ENCODE assay signal across 8 cellular contexts in the genomic region with DNA sequence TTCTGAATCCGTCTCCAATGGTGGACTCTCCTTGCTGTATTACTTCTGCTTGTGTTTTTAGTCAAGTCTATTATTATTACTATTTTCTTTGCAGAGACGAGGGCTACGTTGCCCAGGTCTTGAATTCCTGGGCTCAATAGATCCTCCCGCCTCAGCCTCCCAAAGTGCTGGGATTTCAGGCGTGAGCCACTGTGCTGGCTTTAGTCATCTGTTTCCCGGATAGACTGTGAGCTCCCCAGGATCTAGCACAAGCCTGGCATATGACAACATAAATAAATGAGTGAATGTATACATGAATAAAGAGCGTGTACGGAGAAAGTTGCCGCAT. TPM values are rescaled to one million over a fixed set of nuclear protein-coding genes. Genes with fewer than 3 reads are reported as not detected.
DNase-seq lines count a peak whose midpoint lies in the region; ATAC-seq, FAIRE-seq and TF ChIP-seq lines count a peak whose summit lies in the region.

No MANE protein-coding gene starts in this region.

- DNase-seq in BJ (ENCODE audit: low read depth) (no peak), astrocyte (ENCODE audit: low read depth) (no peak), lower lobe of right lung (no peak), aorta (no peak), A172 (ENCODE audit: low spot score) (no peak), HCEC 1CT (no peak), medulla oblongata (ENCODE audit: extremely low spot score) (no peak)

- no peak for FAIRE-seq in astrocyte (lab: Jason Lieb, UNC)

- H3K9ac ChIP-seq in astrocyte (ENCODE audit: low read length), result peak overlapping the region; percentile 94

- no peaks in the 10 kb centered on the region for H3K9me3 ChIP-seq in astrocyte (ENCODE audit: insufficient read depth, low read depth, low read length)
- no peaks in the 10 kb centered on the region for H3K9me3 ChIP-seq in lower lobe of right lung
- no peaks in the 10 kb centered on the region for H3K9me3 ChIP-seq in aorta (ENCODE audit: control insufficient read depth, low read length)

- H3K36me3 ChIP-seq in BJ (ENCODE audit: control insufficient read depth, insufficient read depth, low read length), result no peaks in the 10 kb centered on the region
- H3K36me3 ChIP-seq in astrocyte (ENCODE audit: insufficient read depth, low read length), result no peaks in the 10 kb centered on the region
- H3K36me3 ChIP-seq in lower lobe of right lung, result no peaks in the 10 kb centered on the region
- H3K36me3 ChIP-seq in aorta (ENCODE audit: control insufficient read depth in 1 of 2, insufficient read depth in 2 of 2, low read length in 1 of 2), result no peaks in the 10 kb centered on the region

- H3K27ac ChIP-seq in astrocyte (ENCODE audit: low read depth, low read length) (peak overlapping the region; percentile 50), lower lobe of right lung (peak overlapping the region; percentile 81), aorta (ENCODE audit: low read depth in 1 of 2, low read length in 2 of 2) (peak overlapping the region in 1 of 2 donors; percentile 7)

- TF ChIP-seq CTCF in BJ (IDR thresholded peaks at IDR 0.05; ENCODE audit: insufficient read depth, low read depth, low read length) (no peak), astrocyte (IDR thresholded peaks at IDR 0.05; ENCODE audit: insufficient read depth, low read depth, low read length) (no peak), lower lobe of right lung (IDR thresholded peaks at IDR 0.05) (no peak)

- ATAC-seq in HG02943 (IDR thresholded peaks at IDR 0.05; ENCODE audit: low read depth, unreplicated experiment) (peak; percentile 35), lower lobe of right lung (peak; percentile 48 to 53), aorta (ENCODE audit: low FRiP score) (peak; percentile 33)

- no peaks in the 10 kb centered on the region for H3K9me3 Mint-ChIP-seq in astrocyte (ENCODE audit: unreplicated experiment)

- H3K27me3 ChIP-seq in BJ (ENCODE audit: control insufficient read depth, insufficient read depth, low read length) (no peaks in the 10 kb centered on the region), astrocyte (ENCODE audit: insufficient read depth, low read length) (no peaks in the 10 kb centered on the region), lower lobe of right lung (ENCODE audit: low read depth) (no peaks in the 10 kb centered on the region), aorta (ENCODE audit: control insufficient read depth in 1 of 2, insufficient read depth in 2 of 2, low read length in 1 of 2) (no peaks in the 10 kb centered on the region)

- peaks cover 8% of the 10 kb centered on the region for H3K4me1 Mint-ChIP-seq in astrocyte (ENCODE audit: low read depth, unreplicated experiment)

- WGBS in aorta, 2 donors, result 13 to 14% methylated on average over 9 of the region's 9 CpGs

- H3K27ac Mint-ChIP-seq in astrocyte (ENCODE audit: unreplicated experiment), result peak overlapping the region; percentile 73

- peak overlapping the region; percentile 99 for H2AFZ ChIP-seq in astrocyte (ENCODE audit: low read depth, low read length)

- no peaks in the 10 kb centered on the region for H3K27me3 Mint-ChIP-seq in astrocyte (ENCODE audit: low read depth, unreplicated experiment)

- no peaks in the 10 kb centered on the region for H3K36me3 Mint-ChIP-seq in astrocyte (ENCODE audit: low read depth, unreplicated experiment)

- H3K4me1 ChIP-seq in astrocyte (ENCODE audit: insufficient read depth, low read length) (peaks cover 11% of the 10 kb centered on the region), lower lobe of right lung (peaks cover 21% of the 10 kb centered on the region), aorta (ENCODE audit: control insufficient read depth in 1 of 2, insufficient read depth in 2 of 2, low read length in 2 of 2) (no peaks in the 10 kb centered on the region)

- H3K4me2 ChIP-seq in astrocyte (ENCODE audit: low read length), result peak overlapping the region; percentile 95

- peaks cover 28% of the 10 kb centered on the region for H4K20me1 ChIP-seq in astrocyte (ENCODE audit: insufficient read depth, low read length)

- intact Hi-C loops in lower lobe of right lung (cut with DNase I) (no loop called here), aorta (cut with DNase I) (no loop called here)

- peak overlapping the region; percentile 99 for H3K4me3 Mint-ChIP-seq in astrocyte (ENCODE audit: unreplicated experiment)

- H3K79me2 ChIP-seq in astrocyte (ENCODE audit: insufficient read depth, low read length), result peaks cover 46% of the 10 kb centered on the region

- POLR2A ChIA-PET in BJ (lab: Charles Lee), result no interaction called here

- CTCF ChIA-PET in BJ (lab: Yijun Ruan, JAX), result interaction anchor here (1.0 to 5.3 kb wide), 5 partner anchors 9 to 146 kb away, joined by 3 to 29 read pairs (median 4); partner anchors contain the start of genes CAMLG and PCBD2

- H3K4me3 ChIP-seq in BJ (ENCODE audit: low read depth, low read length) (peak overlapping the region; percentile 82), astrocyte (ENCODE audit: insufficient read depth, low read depth, low read length) (peak overlapping the region; percentile 94), lower lobe of right lung (peak overlapping the region; percentile 93), aorta (ENCODE audit: low read length in 2 of 2) (peak overlapping the region in 1 of 2 donors; percentile 22)

RNA-seq across cellular contexts. Expression of gene DDX46, which starts 0.4 kb away (rescaled TPM):
- polyA plus RNA-seq in BJ (2011; rRNA removed) (19.4 and 27.2 TPM in 2 replicates), aorta (10 to 100 TPM; 18.3 to 29.0 TPM)
- 15.0 and 20.3 TPM in 2 replicates for polyA minus RNA-seq in BJ (2011; rRNA and poly(A)+ RNA removed)
- total RNA-seq in astrocyte (43.6 and 46.2 TPM in 2 replicates), lower lobe of right lung (43.3 TPM), aorta (10 to 100 TPM; 52.2 to 53.7 TPM)
- total RNA-seq in A172 (2014; rRNA removed; shearing (Covaris generic)), result 37.8 and 41.8 TPM in 2 replicates

RNA-seq across cellular contexts. Expression of gene CAMLG, which starts 19.8 kb away (rescaled TPM):
- polyA plus RNA-seq in BJ (2011; rRNA removed), result 16.6 and 16.9 TPM in 2 replicates
- 2.2 and 2.6 TPM in 2 replicates for polyA minus RNA-seq in BJ (2011; rRNA and poly(A)+ RNA removed)
- 25.7 and 27.7 TPM in 2 replicates for total RNA-seq in astrocyte
- total RNA-seq in lower lobe of right lung, result 25.6 TPM
- 10 to 100 TPM; 31.2 to 33.1 TPM for total RNA-seq in aorta
- polyA plus RNA-seq in aorta, result 10 to 100 TPM; 67.5 to 95.9 TPM
- total RNA-seq in A172 (2014; rRNA removed; shearing (Covaris generic)), result 37.8 and 45.5 TPM in 2 replicates
